In the genomic region with DNA sequence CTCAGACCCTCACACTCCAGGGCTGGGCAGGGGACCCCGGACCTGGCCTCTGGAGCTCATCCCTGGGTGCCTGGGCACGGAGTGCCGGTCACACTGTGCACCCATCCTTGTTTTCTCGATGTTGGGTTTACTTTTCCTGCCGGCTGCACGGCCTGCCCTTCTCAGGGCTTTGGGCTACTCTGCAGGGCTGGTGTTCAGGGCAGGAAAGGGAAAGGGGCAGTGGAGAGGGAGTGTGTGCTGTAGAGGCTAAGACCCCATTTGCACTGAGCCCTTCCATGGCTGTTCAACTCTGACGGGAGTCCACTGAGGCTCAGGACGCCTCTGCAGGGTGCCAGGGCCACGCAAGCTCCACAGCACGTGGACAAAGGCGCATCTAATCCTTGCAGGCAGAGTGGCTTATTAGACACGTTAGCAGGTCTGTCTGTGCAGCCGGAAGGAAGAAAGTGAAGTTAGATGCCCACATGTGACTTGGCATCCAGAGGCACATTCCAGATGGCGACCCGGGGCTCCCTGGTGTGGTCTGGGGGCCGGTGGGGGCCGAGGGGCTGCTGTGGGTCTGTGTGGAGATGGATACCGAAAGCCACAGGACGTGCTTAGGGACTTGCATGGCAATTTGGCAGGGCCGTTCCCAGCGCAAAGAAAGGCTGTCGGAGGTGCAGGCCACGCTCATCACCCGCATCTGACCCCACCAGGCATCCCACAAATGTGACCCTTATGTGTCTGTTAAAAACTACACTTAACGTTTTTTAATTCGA, we compare ENCODE assay signal across 1 cellular context.
TF ChIP-seq lines count a peak whose summit lies in the region.

No MANE protein-coding gene starts in this region.

TF ChIP-seq in endothelial cell of umbilical vein, 7 proteins besides CTCF, POLR2A, EP300 and RAD21:
- no peak for TF ChIP-seq GATA2 (IDR thresholded peaks at IDR 0.05; ENCODE audit: insufficient read depth, insufficient read length, low read depth, low read length)
- TF ChIP-seq, protein P1, sequence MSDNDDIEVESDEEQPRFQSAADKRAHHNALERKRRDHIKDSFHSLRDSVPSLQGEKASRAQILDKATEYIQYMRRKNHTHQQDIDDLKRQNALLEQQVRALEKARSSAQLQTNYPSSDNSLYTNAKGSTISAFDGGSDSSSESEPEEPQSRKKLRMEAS (IDR thresholded peaks at IDR 0.05; ENCODE audit: insufficient read depth, insufficient read length) = no peak
